Comparison of ENCODE assay signal across 22 cellular contexts in genomic region chr19:17061205-17061604, GRCh38. TPM values are rescaled to one million over a fixed set of nuclear protein-coding genes. Genes with fewer than 3 reads are reported as not detected.
DNase-seq lines count a peak whose midpoint lies in the region; ATAC-seq and TF ChIP-seq lines count a peak whose summit lies in the region.
"Had no signal": no experiment of that assay in that cellular context is flagged by ENCODE, and none has a peak within 500 bp of the region (broad histone marks: within the 10 kb centered on the region; RNA-seq: fewer than 3 reads in every experiment).

No MANE protein-coding gene starts in this region.

- H3K4me1 Mint-ChIP-seq in CD14-positive monocyte (peaks cover 30% of the 10 kb centered on the region), osteocyte (ENCODE audit: unreplicated experiment) (peaks cover 4% of the 10 kb centered on the region)

- H3K9ac ChIP-seq in colonic mucosa (ENCODE audit: low read depth in 2 of 2, low read length in 2 of 2) = peak overlapping the region in 1 of 2 donors; percentile 67
- H3K9ac ChIP-seq: BLaER1 had no signal

- TF ChIP-seq CTCF in CD14-positive monocyte (IDR thresholded peaks at IDR 0.05) (no peak), colonic mucosa (IDR thresholded peaks at IDR 0.05) (no peak), mucosa of descending colon (IDR thresholded peaks at IDR 0.05) (no peak), osteoblast (IDR thresholded peaks at IDR 0.05; ENCODE audit: extremely low read depth, low read depth, low read length) (no peak), osteocyte (IDR thresholded peaks at IDR 0.05) (no peak)

- peak overlapping the region; percentile 43 to 76 (median 62) for H3K27ac Mint-ChIP-seq in CD14-positive monocyte
- H3K27ac Mint-ChIP-seq in osteocyte (ENCODE audit: unreplicated experiment) = no peak overlapping the region
- H3K27ac Mint-ChIP-seq: B cell; CD4-positive, alpha-beta T cell; CD8-positive, alpha-beta memory T cell; HFFc6 had no signal

- ATAC-seq in mucosa of descending colon (peak; percentile 77), HG02642 (IDR thresholded peaks at IDR 0.05; ENCODE audit: poor library complexity, unreplicated experiment) (no peak), HG02885 (IDR thresholded peaks at IDR 0.05; ENCODE audit: poor library complexity, unreplicated experiment) (no peak)
- ATAC-seq: GM12878 had no signal

- no peak overlapping the region for H3K4me2 ChIP-seq in osteoblast (ENCODE audit: insufficient read depth, low read length)
- H3K4me2 ChIP-seq: BLaER1 had no signal

- H3K27me3 ChIP-seq in colonic mucosa (no peaks in the 10 kb centered on the region), osteoblast (ENCODE audit: insufficient read depth, low read length) (no peaks in the 10 kb centered on the region)
- H3K27me3 ChIP-seq: BLaER1 had no signal

- H3K4me3 ChIP-seq in colonic mucosa (no peak overlapping the region), mucosa of descending colon (no peak overlapping the region), osteoblast (ENCODE audit: insufficient read depth, low read length) (no peak overlapping the region)
- H3K4me3 ChIP-seq: BLaER1, GM12878, HAP-1 had no signal

- no peak overlapping the region for H2AFZ ChIP-seq in osteoblast (ENCODE audit: low read length)

- H3K36me3 ChIP-seq in colonic mucosa (no peaks in the 10 kb centered on the region), mucosa of descending colon (ENCODE audit: low read depth) (peaks cover 4% of the 10 kb centered on the region), osteoblast (ENCODE audit: insufficient read depth, low read length) (peaks cover 25% of the 10 kb centered on the region)

- H3K79me2 ChIP-seq in osteoblast (ENCODE audit: insufficient read depth, low read length) = peaks cover 37% of the 10 kb centered on the region

- peaks cover 0 to 2% (median 0%) of the 10 kb centered on the region in 7 donors for H3K9me3 Mint-ChIP-seq in CD14-positive monocyte
- H3K9me3 Mint-ChIP-seq in osteocyte (ENCODE audit: unreplicated experiment) = no peaks in the 10 kb centered on the region
- H3K9me3 Mint-ChIP-seq: CD4-positive, alpha-beta T cell; CD8-positive, alpha-beta memory T cell; HFFc6 had no signal

- H3K27me3 Mint-ChIP-seq in CD14-positive monocyte (ENCODE audit: low read depth in 3 of 3) (no peaks in the 10 kb centered on the region), osteocyte (ENCODE audit: unreplicated experiment) (no peaks in the 10 kb centered on the region)
- H3K27me3 Mint-ChIP-seq: B cell; CD4-positive, alpha-beta T cell; CD8-positive, alpha-beta memory T cell had no signal

- H3K36me3 Mint-ChIP-seq in CD14-positive monocyte (peaks cover 53 to 62% of the 10 kb centered on the region in 2 donors), osteocyte (ENCODE audit: unreplicated experiment) (peaks cover 8% of the 10 kb centered on the region)

- H3K9me3 ChIP-seq in colonic mucosa (no peaks in the 10 kb centered on the region), mucosa of descending colon (no peaks in the 10 kb centered on the region), osteoblast (ENCODE audit: low read depth, low read length) (peaks cover 9% of the 10 kb centered on the region)
- H3K9me3 ChIP-seq: BLaER1, HAP-1 had no signal

- H3K4me3 Mint-ChIP-seq in CD14-positive monocyte (no peak overlapping the region), osteocyte (ENCODE audit: unreplicated experiment) (no peak overlapping the region)
- H3K4me3 Mint-ChIP-seq: B cell; CD4-positive, alpha-beta T cell; CD8-positive, alpha-beta memory T cell; HFFc6 had no signal

- intact Hi-C loops in CD14-positive monocyte (cut with micrococcal nuclease) = no loop called here
- intact Hi-C loops in colonic mucosa (cut with DNase I) = no loop called here
- intact Hi-C loops in mucosa of descending colon (cut with DNase I, micrococcal nuclease) = no loop called here

- no peak for DNase-seq in CD14-positive monocyte (ENCODE audit: low spot score)
- DNase-seq in colonic mucosa = peak; percentile 45
- DNase-seq in mucosa of descending colon = peak in 2 of 3 donors; percentile 47 to 58
- no peak for DNase-seq in osteoblast (ENCODE audit: insufficient read length, low spot score, missing footprints)
- DNase-seq in NCI-H146 (lab: John Stamatoyannopoulos, UW) = no peak
- DNase-seq in osteocyte (ENCODE audit: extremely low spot score, unreplicated experiment) = no peak
- DNase-seq: CD4-positive, alpha-beta T cell; CD8-positive, alpha-beta memory T cell; DMS 273 treated with DMSO at 0.1 percent for 48 hours; DMS79; EL; GDM1; GOT3; HFFc6 had no signal

- H3K27ac ChIP-seq in colonic mucosa (peak overlapping the region; percentile 67), osteoblast (ENCODE audit: low read depth, low read length) (peak overlapping the region; percentile 17)
- H3K27ac ChIP-seq: 22Rv1, BLaER1, C4-2B had no signal

- H3K4me1 ChIP-seq in colonic mucosa = peaks cover 10% of the 10 kb centered on the region
- H3K4me1 ChIP-seq in mucosa of descending colon (ENCODE audit: low read depth) = peaks cover 19% of the 10 kb centered on the region
- no peaks in the 10 kb centered on the region for H3K4me1 ChIP-seq in osteoblast (ENCODE audit: insufficient read depth, low read length)

- H4K20me1 ChIP-seq in osteoblast (ENCODE audit: insufficient read depth, low read length) = no peaks in the 10 kb centered on the region

RNA-seq across cellular contexts. Expression of gene HAUS8, which starts 14.0 kb away (rescaled TPM):
- polyA plus RNA-seq in CD14-positive monocyte = 1 to 10 TPM; 2.5 to 4.4 TPM
- total RNA-seq in colonic mucosa = 10 to 100 TPM; 10.6 to 29.8 TPM
- total RNA-seq in mucosa of descending colon = 10 to 100 TPM; 12.2 to 16.6 (median 13.6) TPM
- total RNA-seq in osteoblast = 1.8 and 2.1 TPM in 2 replicates
- 9.2 and 11.6 TPM in 2 replicates for total RNA-seq in osteocyte

RNA-seq across cellular contexts. Expression of gene MYO9B, which starts 14.4 kb away (rescaled TPM):
- polyA plus RNA-seq in CD14-positive monocyte = 1 to 10 TPM; 5.9 to 7.5 TPM
- total RNA-seq in colonic mucosa = 10 to 100 TPM; 56.5 to 89.2 TPM
- total RNA-seq in mucosa of descending colon = 10 to 100 TPM; 73.7 to 91.8 (median 90.8) TPM
- total RNA-seq in osteoblast = 86.9 and 96.6 TPM in 2 replicates
- total RNA-seq in osteocyte = 93.3 and 94.3 TPM in 2 replicates

RNA-seq across cellular contexts. Expression of gene CPAMD8, which starts 34.6 kb away (rescaled TPM):
- polyA plus RNA-seq in CD14-positive monocyte = 1 to 10 TPM; 5.1 to 5.4 TPM
- 1 to 10 TPM; 1.8 to 3.5 TPM for total RNA-seq in colonic mucosa
- 1 to 10 TPM; 2.3 to 5.8 (median 3.1) TPM for total RNA-seq in mucosa of descending colon
- total RNA-seq in osteoblast = 0.29 and 0.36 TPM in 2 replicates
- 294 and 296 TPM in 2 replicates for total RNA-seq in osteocyte

Comparison
In these comparisons a context has a peak if more than half of its experiments do, and no peak if none do; other contexts are left out.
1. DNase-seq: peak in colonic mucosa (single experiment) and mucosa of descending colon (2 of 3); none in CD14-positive monocyte (single experiment), osteoblast (single experiment), NCI-H146 (single experiment) and osteocyte (single experiment).
2. RNA of gene CPAMD8, which starts 34.6 kb away (total RNA-seq): 294 to 296 TPM in osteocyte; 1.8 to 3.5 TPM in colonic mucosa, 2.3 to 5.8 TPM in mucosa of descending colon and 0.29 to 0.36 TPM in osteoblast; every median in the first group is over 10 times any median in the second.